Comparison of ENCODE assay signal across 8 cellular contexts in the genomic region with DNA sequence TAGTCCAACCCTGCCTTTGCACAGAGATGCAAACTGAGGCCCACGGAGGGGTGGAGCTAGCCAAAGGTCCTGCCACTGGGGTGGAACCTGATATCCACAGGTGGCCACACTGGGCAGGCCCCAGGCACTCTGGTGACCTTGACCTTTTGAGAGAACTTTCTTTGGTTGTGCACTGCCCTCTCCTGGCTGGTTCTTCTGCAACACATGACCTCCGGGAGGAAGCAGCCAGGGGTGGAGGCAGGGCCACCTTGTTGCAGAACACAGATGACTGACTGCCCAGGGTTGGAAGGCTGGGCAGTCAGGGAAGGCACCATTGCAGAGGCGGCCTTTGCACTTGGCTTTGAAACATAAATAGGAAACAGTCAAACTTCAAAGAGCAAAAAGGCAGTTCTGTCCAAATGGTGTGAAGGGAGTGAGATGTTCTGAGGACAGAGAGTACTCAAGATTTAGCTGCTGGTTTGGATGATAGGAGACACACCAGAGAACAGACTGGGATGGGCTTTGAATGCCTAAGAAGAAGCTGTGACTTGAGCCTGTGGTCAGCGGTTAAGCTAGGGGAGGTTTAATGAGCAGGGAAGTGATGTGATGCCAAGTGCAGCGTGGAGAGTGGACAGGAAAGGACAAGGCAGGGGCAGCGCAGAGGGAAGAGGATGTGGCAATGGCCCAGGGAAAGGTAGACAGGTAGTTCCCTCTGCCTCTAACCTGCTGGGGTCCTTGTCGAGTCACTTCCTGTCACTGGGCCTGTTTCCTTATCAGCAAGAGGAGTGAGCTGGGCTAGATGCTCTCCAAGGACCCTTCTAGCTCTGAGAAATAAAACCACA. TPM values are rescaled to one million over a fixed set of nuclear protein-coding genes. Genes with fewer than 3 reads are reported as not detected.
DNase-seq lines count a peak whose midpoint lies in the region; ATAC-seq and TF ChIP-seq lines count a peak whose summit lies in the region.

No MANE protein-coding gene starts in this region.

- H3K9ac ChIP-seq in BLaER1 treated with 17β-estradiol and CSF1 and Interleukin-3, amounts not matched to agents 10 nM and 100 nM, result peak overlapping the region in 4 of 11 experiments; percentile 20 to 41 (median 26); a peak in 3 of 22 replicates

- intact Hi-C loops in testis (cut with DNase I; ENCODE audit: low total_unique reads), result no loop called here

- peak overlapping the region in 3 of 11 experiments; percentile 9 to 45 (median 43); a peak in 3 of 22 replicates for H3K27ac ChIP-seq in BLaER1 treated with 17β-estradiol and CSF1 and Interleukin-3, amounts not matched to agents 10 nM and 100 nM
- H3K27ac ChIP-seq in testis, result peak overlapping the region in 1 of 2 donors; percentile 12

- no peaks in the 10 kb centered on the region for H3K9me3 Mint-ChIP-seq in activated T-cell treated with anti-CD3 and anti-CD28 coated beads, Interleukin-2, amount 50 U/mL, for 24 hours
- H3K9me3 Mint-ChIP-seq in natural killer cell treated with Interleukin-12 subunit alpha and Interleukin-12 subunit beta and Interleukin-15 and Interleukin-18, amount 100 ng/mL, for 72 hours, result no peaks in the 10 kb centered on the region

- H3K36me3 Mint-ChIP-seq in activated T-cell treated with anti-CD3 and anti-CD28 coated beads, Interleukin-2, amount 50 U/mL, for 24 hours (ENCODE audit: low read depth), result no peaks in the 10 kb centered on the region
- H3K36me3 Mint-ChIP-seq in natural killer cell treated with Interleukin-12 subunit alpha and Interleukin-12 subunit beta and Interleukin-15 and Interleukin-18, amount 100 ng/mL, for 72 hours, result no peaks in the 10 kb centered on the region

- peak overlapping the region; percentile 66 for H3K27ac Mint-ChIP-seq in activated T-cell treated with anti-CD3 and anti-CD28 coated beads, Interleukin-2, amount 50 U/mL, for 24 hours
- H3K27ac Mint-ChIP-seq in natural killer cell treated with Interleukin-12 subunit alpha and Interleukin-12 subunit beta and Interleukin-15 and Interleukin-18, amount 100 ng/mL, for 72 hours, result peak overlapping the region; percentile 15 to 45

- ATAC-seq in GM18867 (IDR thresholded peaks at IDR 0.05; ENCODE audit: unreplicated experiment) (peak; percentile 95), HG03060 (IDR thresholded peaks at IDR 0.05; ENCODE audit: low read depth, unreplicated experiment) (peak; percentile 82)
- peak; percentile 82 to 83 for ATAC-seq in natural killer cell treated with Interleukin-12 subunit alpha and Interleukin-12 subunit beta and Interleukin-15 and Interleukin-18, amount 100 ng/mL, for 72 hours

- peaks cover 35 to 58% (median 49%) of the 10 kb centered on the region in 10 experiments for H3K4me1 ChIP-seq in BLaER1 treated with 17β-estradiol and CSF1 and Interleukin-3, amounts not matched to agents 10 nM and 100 nM
- H3K4me1 ChIP-seq in testis, result peaks cover 12% of the 10 kb centered on the region

- H3K4me3 Mint-ChIP-seq in activated T-cell treated with anti-CD3 and anti-CD28 coated beads, Interleukin-2, amount 50 U/mL, for 24 hours, result no peak overlapping the region
- H3K4me3 Mint-ChIP-seq in natural killer cell treated with Interleukin-12 subunit alpha and Interleukin-12 subunit beta and Interleukin-15 and Interleukin-18, amount 100 ng/mL, for 72 hours, result no peak overlapping the region

- TF ChIP-seq CTCF in fibroblast of mammary gland (conservative IDR thresholded peaks at IDR 0.05; ENCODE audit: control insufficient read depth, insufficient read depth, low read depth, low read length), result peak; percentile 72
- peak; percentile 35 to 53 (median 51) for TF ChIP-seq CTCF in testis (IDR thresholded peaks at IDR 0.05)

- no peak for TF ChIP-seq POLR2A in testis (IDR thresholded peaks at IDR 0.05)

- no peaks in the 10 kb centered on the region for H3K27me3 Mint-ChIP-seq in activated T-cell treated with anti-CD3 and anti-CD28 coated beads, Interleukin-2, amount 50 U/mL, for 24 hours
- H3K27me3 Mint-ChIP-seq in natural killer cell treated with Interleukin-12 subunit alpha and Interleukin-12 subunit beta and Interleukin-15 and Interleukin-18, amount 100 ng/mL, for 72 hours, result no peaks in the 10 kb centered on the region

- H3K4me3 ChIP-seq in BLaER1 treated with 17β-estradiol and CSF1 and Interleukin-3, amounts not matched to agents 10 nM and 100 nM, result no peak overlapping the region
- H3K4me3 ChIP-seq in fibroblast of mammary gland (ENCODE audit: control insufficient read depth, low read depth, low read length), result no peak overlapping the region
- H3K4me3 ChIP-seq in testis, result no peak overlapping the region

- no peaks in the 10 kb centered on the region for H3K9me3 ChIP-seq in BLaER1 treated with 17β-estradiol and CSF1 and Interleukin-3, amounts not matched to agents 10 nM and 100 nM (replicated peaks in 1 of 11)
- no peaks in the 10 kb centered on the region for H3K9me3 ChIP-seq in testis

- H3K4me1 Mint-ChIP-seq in activated T-cell treated with anti-CD3 and anti-CD28 coated beads, Interleukin-2, amount 50 U/mL, for 24 hours (ENCODE audit: low read depth), result peaks cover 11% of the 10 kb centered on the region
- H3K4me1 Mint-ChIP-seq in natural killer cell treated with Interleukin-12 subunit alpha and Interleukin-12 subunit beta and Interleukin-15 and Interleukin-18, amount 100 ng/mL, for 72 hours (ENCODE audit: low read depth in 2 of 2), result peaks cover 7 to 8% of the 10 kb centered on the region in 2 donors

- DNase-seq in NOMO-1 treated with DMSO at 0.1 percent for 48 hours (lab: John Stamatoyannopoulos, UW; ENCODE audit: unreplicated experiment) (peak; percentile 72), fibroblast of mammary gland (ENCODE audit: low read depth) (peak; percentile 81), testis (peak; percentile 89)
- peak; percentile 55 for DNase-seq in activated T-cell treated with anti-CD3 and anti-CD28 coated beads, Interleukin-2, amount 50 U/mL, for 24 hours
- DNase-seq in natural killer cell treated with Interleukin-12 subunit alpha and Interleukin-12 subunit beta and Interleukin-15 and Interleukin-18, amount 100 ng/mL, for 72 hours (ENCODE audit: low spot score), result peak; percentile 64

- no peaks in the 10 kb centered on the region for H3K27me3 ChIP-seq in BLaER1 treated with 17β-estradiol and CSF1 and Interleukin-3, amounts not matched to agents 10 nM and 100 nM
- H3K27me3 ChIP-seq in testis, result no peaks in the 10 kb centered on the region

- H3K36me3 ChIP-seq in BLaER1 treated with 17β-estradiol and CSF1 and Interleukin-3, amounts not matched to agents 10 nM and 100 nM, result no peaks in the 10 kb centered on the region
- no peaks in the 10 kb centered on the region for H3K36me3 ChIP-seq in testis (ENCODE audit: low read depth, missing control alignments)

- 0 out of 22 replicates have a peak, but pooled peaks cover 0 to 6% (median 0%) of the 10 kb centered on the region in 11 experiments for H4K20me1 ChIP-seq in BLaER1 treated with 17β-estradiol and CSF1 and Interleukin-3, amounts not matched to agents 10 nM and 100 nM

- 35 to 42% methylated on average over 7 of the region's 7 CpGs for WGBS in testis, 2 donors

- H3K4me2 ChIP-seq in BLaER1 treated with 17β-estradiol and CSF1 and Interleukin-3, amounts not matched to agents 10 nM and 100 nM, result peak overlapping the region; percentile 36 to 73 (median 60)

RNA-seq across cellular contexts. Expression of a gene that starts 6.8 kb away (rescaled TPM):
- 100 to 1,000 TPM in 1 of 2 donors, 10 to 100 TPM in 1; 70.0 to 140 TPM for total RNA-seq in natural killer cell treated with Interleukin-12 subunit alpha and Interleukin-12 subunit beta and Interleukin-15 and Interleukin-18, amount 100 ng/mL, for 72 hours
- total RNA-seq in testis, result 10 to 100 TPM; 46.6 to 52.8 TPM
- polyA plus RNA-seq in testis (ENCODE audit: insufficient read depth, low read depth, low replicate concordance), result 22.9 TPM

RNA-seq across cellular contexts. Expression of a gene that starts 48.0 kb away (rescaled TPM):
- total RNA-seq in natural killer cell treated with Interleukin-12 subunit alpha and Interleukin-12 subunit beta and Interleukin-15 and Interleukin-18, amount 100 ng/mL, for 72 hours, result not detected
- total RNA-seq in testis, result under 1 TPM; 0.79 to 0.93 TPM
- polyA plus RNA-seq in testis (ENCODE audit: insufficient read depth, low read depth, low replicate concordance), result 0.92 TPM
